Comparison of ENCODE assay signal across 9 cellular contexts in genomic region chr5:151846765-151847164, GRCh38.
"Had no signal": no experiment of that assay in that cellular context is flagged by ENCODE, and none has a peak within 500 bp of the region (broad histone marks: within the 10 kb centered on the region; RNA-seq: fewer than 3 reads in every experiment).

No MANE protein-coding gene starts in this region.

- H3K9ac ChIP-seq: GM23248 had no signal

- H3K27ac ChIP-seq: GM23248, HL-60 had no signal

- DNase-seq: GM23248, GOT3, H7, HFFc6, Kasumi-1, KG1 had no signal

- H2AFZ ChIP-seq: GM23248 had no signal

- H3K4me3 ChIP-seq: GM23248, HAP-1 had no signal

- H3K9me3 ChIP-seq: HAP-1 had no signal

- ATAC-seq: HCT116 had no signal

- H3K36me3 ChIP-seq: HAP-1 had no signal

- H3K4me1 ChIP-seq: HAP-1 had no signal
